8 cellular contexts compared by ENCODE assay signal in genomic region chr1:15411593-15412487, GRCh38. TPM values are rescaled to one million over a fixed set of nuclear protein-coding genes. Genes with fewer than 3 reads are reported as not detected.
DNase-seq lines count a peak whose midpoint lies in the region; ATAC-seq and TF ChIP-seq lines count a peak whose summit lies in the region.

No MANE protein-coding gene starts in this region.

- no peak for TF ChIP-seq POLR2A in suprapubic skin (IDR thresholded peaks at IDR 0.05)

- no peak for TF ChIP-seq EP300 in suprapubic skin (IDR thresholded peaks at IDR 0.05)

- TF ChIP-seq CTCF in cardiac fibroblast (IDR thresholded peaks at IDR 0.05; ENCODE audit: low read depth, low read length) (no peak), suprapubic skin (IDR thresholded peaks at IDR 0.05) (no peak)

- H3K36me3 Mint-ChIP-seq in T-cell (peaks cover 7% of the 10 kb centered on the region), memory B cell (peaks cover 2% of the 10 kb centered on the region)

- H3K4me3 Mint-ChIP-seq in T-cell = peak overlapping the region; percentile 86 to 95 (median 91)
- H3K4me3 Mint-ChIP-seq in memory B cell = peak overlapping the region; percentile 99

- CTCF ChIA-PET in T-cell (lab: Charles Lee) = interaction anchor here in 1 of 2 donors (0.7 to 1.1 kb wide), 3 partner anchors 19 to 163 kb away, joined by 3 read pairs; no protein-coding TSS in a partner anchor

- peak; percentile 52 for ATAC-seq in HG03135 (IDR thresholded peaks at IDR 0.05; ENCODE audit: unreplicated experiment)
- ATAC-seq in T-cell (replicated peaks in 1 of 4) = peak in 1 of 4 experiments; percentile 36
- ATAC-seq in memory B cell (ENCODE audit: low read depth) = peak; percentile 58

- no peaks in the 10 kb centered on the region for H3K27me3 ChIP-seq in suprapubic skin

- H3K27ac Mint-ChIP-seq in T-cell (peak overlapping the region; percentile 79), memory B cell (peak overlapping the region; percentile 99)

- 66% methylated on average over 21 of the region's 21 CpGs for WGBS in suprapubic skin

- H3K36me3 ChIP-seq in suprapubic skin = no peaks in the 10 kb centered on the region

- DNase-seq in NK-92 treated with Interleukin-12 subunit alpha and Interleukin-12 subunit beta, amount 100 ng/mL, for 24 hours (lab: John Stamatoyannopoulos, UW) = peak; percentile 86
- DNase-seq in NK-92 (lab: John Stamatoyannopoulos, UW; ENCODE audit: unreplicated experiment) (no peak), T-cell (peak in 30 of 34 experiments; percentile 29 to 75 (median 47)), cardiac fibroblast (ENCODE audit: low read depth in 2 of 2) (peak in 1 of 2 donors; percentile 16), memory B cell (ENCODE audit: low spot score in 2 of 2) (peak; percentile 71 to 74), suprapubic skin (ENCODE audit: low spot score in 2 of 2) (peak in 1 of 2 donors; percentile 81), superior temporal gyrus (ENCODE audit: extremely low spot score) (no peak)

- no peak overlapping the region for H3K27ac ChIP-seq in suprapubic skin

- H3K9me3 ChIP-seq in suprapubic skin = no peaks in the 10 kb centered on the region

- POLR2A ChIA-PET in T-cell (lab: Charles Lee) = interaction anchor here (0.6 to 0.7 kb wide), 5 partner anchors 18 to 1681 kb away, joined by 3 to 5 read pairs (median 4); no protein-coding TSS in a partner anchor

- H3K27me3 Mint-ChIP-seq in T-cell = no peaks in the 10 kb centered on the region
- no peaks in the 10 kb centered on the region for H3K27me3 Mint-ChIP-seq in memory B cell

- H3K4me1 Mint-ChIP-seq in T-cell (peaks cover 59 to 77% (median 69%) of the 10 kb centered on the region in 3 donors), memory B cell (peaks cover 42% of the 10 kb centered on the region)

- H3K9me3 Mint-ChIP-seq in T-cell (no peaks in the 10 kb centered on the region), memory B cell (no peaks in the 10 kb centered on the region)

- peaks cover 66% of the 10 kb centered on the region for H3K4me1 ChIP-seq in suprapubic skin

- peak overlapping the region; percentile 4 to 82 for H3K4me3 ChIP-seq in cardiac fibroblast (replicated peaks in 1 of 2; ENCODE audit: low read depth in 2 of 2, low read length in 2 of 2)
- H3K4me3 ChIP-seq in suprapubic skin = peak overlapping the region; percentile 70

RNA-seq across cellular contexts. Expression of gene EFHD2, which starts 2.2 kb away (rescaled TPM):
- 100 to 1,000 TPM in 1 of 5 donors, 10 to 100 TPM in 4; 49.1 to 125 (median 63.6) TPM for total RNA-seq in T-cell
- total RNA-seq in suprapubic skin = 10 to 100 TPM; 43.5 to 54.4 (median 49.9) TPM

RNA-seq across cellular contexts. Expression of gene CTRC, which starts 26.4 kb away (rescaled TPM):
- total RNA-seq in T-cell (1 to 10 TPM; 1.0 to 4.0 (median 3.6) TPM), suprapubic skin (1 to 10 TPM in 2 of 4 donors, not detected in 2; 1.5 to 2.3 TPM)

RNA-seq across cellular contexts. Expression of gene CELA2A, which starts 44.7 kb away (rescaled TPM):
- 1 to 10 TPM in 3 of 5 donors, not detected in 2; 1.3 to 1.8 (median 1.5) TPM for total RNA-seq in T-cell
- not detected for total RNA-seq in suprapubic skin

Comparison
In these comparisons a context has a peak if more than half of its experiments do, and no peak if none do; other contexts are left out.
1. DNase-seq: peak in NK-92 treated with Interleukin-12 subunit alpha and Interleukin-12 subunit beta, amount 100 ng/mL, for 24 hours (single experiment), T-cell (30 of 34) and memory B cell (2 of 2); none in NK-92 (single experiment) and superior temporal gyrus (single experiment).